9 cellular contexts compared by ENCODE assay signal in genomic region chr5:147628054-147628895, GRCh38.
DNase-seq lines count a peak whose midpoint lies in the region; ATAC-seq and TF ChIP-seq lines count a peak whose summit lies in the region.
"Had no signal": no experiment of that assay in that cellular context is flagged by ENCODE, and none has a peak within 500 bp of the region (broad histone marks: within the 10 kb centered on the region; RNA-seq: fewer than 3 reads in every experiment).

No MANE protein-coding gene starts in this region.

- H3K4me3 Mint-ChIP-seq in activated naive CD8-positive, alpha-beta T cell treated with anti-CD3 and anti-CD28 coated beads, Interleukin-2, amount 50 U/mL, for 24 hours, result no peak overlapping the region

- no peak overlapping the region for H3K27ac ChIP-seq in psoas muscle
- H3K27ac ChIP-seq: BLaER1 treated with 17β-estradiol and CSF1 and Interleukin-3, amounts not matched to agents 10 nM and 100 nM had no signal

- H3K36me3 ChIP-seq in psoas muscle (ENCODE audit: insufficient read depth in 1 of 2, low read depth in 1 of 2), result no peaks in the 10 kb centered on the region

- H3K4me1 ChIP-seq in psoas muscle, result no peaks in the 10 kb centered on the region
- H3K4me1 ChIP-seq: BLaER1 treated with 17β-estradiol and CSF1 and Interleukin-3, amounts not matched to agents 10 nM and 100 nM had no signal

- TF ChIP-seq CTCF in psoas muscle (IDR thresholded peaks at IDR 0.05), result peak; percentile 61

- DNase-seq in SIG-M5 treated with dmso at 0.1 percent for 504 hours (lab: John Stamatoyannopoulos, UW; ENCODE audit: unreplicated experiment) (peak; percentile 62), SIG-M5 (lab: John Stamatoyannopoulos, UW) (no peak), NAMALWA (ENCODE audit: low spot score) (peak; percentile 80), SK-MEL-5 (ENCODE audit: low read depth, low spot score) (peak; percentile 89), Right ventricle myocardium superior (no peak), psoas muscle (no peak)
- DNase-seq in activated naive CD8-positive, alpha-beta T cell treated with anti-CD3 and anti-CD28 coated beads, Interleukin-2, amount 50 U/mL, for 24 hours, result peak; percentile 58

- no peaks in the 10 kb centered on the region for H3K4me1 Mint-ChIP-seq in activated naive CD8-positive, alpha-beta T cell treated with anti-CD3 and anti-CD28 coated beads, Interleukin-2, amount 50 U/mL, for 24 hours

- no peaks in the 10 kb centered on the region for H3K9me3 Mint-ChIP-seq in activated naive CD8-positive, alpha-beta T cell treated with anti-CD3 and anti-CD28 coated beads, Interleukin-2, amount 50 U/mL, for 24 hours

- H3K36me3 Mint-ChIP-seq in activated naive CD8-positive, alpha-beta T cell treated with anti-CD3 and anti-CD28 coated beads, Interleukin-2, amount 50 U/mL, for 24 hours (ENCODE audit: low read depth), result peaks cover 3% of the 10 kb centered on the region

- H3K27ac Mint-ChIP-seq in activated naive CD8-positive, alpha-beta T cell treated with anti-CD3 and anti-CD28 coated beads, Interleukin-2, amount 50 U/mL, for 24 hours, result no peak overlapping the region

- no peaks in the 10 kb centered on the region for H3K27me3 Mint-ChIP-seq in activated naive CD8-positive, alpha-beta T cell treated with anti-CD3 and anti-CD28 coated beads, Interleukin-2, amount 50 U/mL, for 24 hours

- no peaks in the 10 kb centered on the region for H3K27me3 ChIP-seq in psoas muscle (ENCODE audit: insufficient read depth in 3 of 3, low read length in 2 of 3)
- H3K27me3 ChIP-seq: BLaER1 treated with 17β-estradiol and CSF1 and Interleukin-3, amounts not matched to agents 10 nM and 100 nM had no signal

- no peaks in the 10 kb centered on the region for H3K9me3 ChIP-seq in psoas muscle

- ATAC-seq in HG02588 (IDR thresholded peaks at IDR 0.05; ENCODE audit: unreplicated experiment), result peak; percentile 93
- ATAC-seq in activated naive CD8-positive, alpha-beta T cell treated with anti-CD3 and anti-CD28 coated beads, Interleukin-2, amount 50 U/mL, for 24 hours, result peak; percentile 72
- peak; percentile 88 for ATAC-seq in Right ventricle myocardium superior (ENCODE audit: poor library complexity)
- ATAC-seq in psoas muscle, result peak; percentile 53 to 86 (median 66)

- H3K4me3 ChIP-seq in psoas muscle, result no peak overlapping the region
- H3K4me3 ChIP-seq: BLaER1 treated with 17β-estradiol and CSF1 and Interleukin-3, amounts not matched to agents 10 nM and 100 nM had no signal

- in situ Hi-C loops in SK-MEL-5 (cut with HindIII; ENCODE audit: low pct_unique_long_range_greater_than_20kb, low sequenced_read_pairs), result no loop called here

- intact Hi-C loops in Right ventricle myocardium superior (cut with DNase I) (loop anchor here (2.0 kb wide), 1 partner anchor 195 kb away; no protein-coding TSS in a partner anchor), psoas muscle (cut with DNase I) (loop anchor here in 1 of 2 donors (5.0 kb wide), 1 partner anchor 194 kb away; no protein-coding TSS in a partner anchor)

- 30 to 44% (median 35%) methylated on average over 8 of the region's 8 CpGs for WGBS in psoas muscle, 3 donors

Comparison
In these comparisons a context has a peak if more than half of its experiments do, and no peak if none do; other contexts are left out.
1. DNase-seq: peak in SIG-M5 treated with dmso at 0.1 percent for 504 hours (single experiment), NAMALWA (single experiment), SK-MEL-5 (single experiment) and activated naive CD8-positive, alpha-beta T cell treated with anti-CD3 and anti-CD28 coated beads, Interleukin-2, amount 50 U/mL, for 24 hours (single experiment); none in SIG-M5 (single experiment), Right ventricle myocardium superior (single experiment) and psoas muscle (0 of 2).
2. Peak in every context shown above with its lines, with median percentiles within 50 percentile points of each other: ATAC-seq.